17 cellular contexts compared by ENCODE assay signal in genomic region chr4:79078339-79078738, GRCh38.
DNase-seq lines count a peak whose midpoint lies in the region; ATAC-seq, FAIRE-seq and TF ChIP-seq lines count a peak whose summit lies in the region.
"Had no signal": no experiment of that assay in that cellular context is flagged by ENCODE, and none has a peak within 500 bp of the region (broad histone marks: within the 10 kb centered on the region; RNA-seq: fewer than 3 reads in every experiment).

No MANE protein-coding gene starts in this region.

- TF ChIP-seq RAD21 in K562 (CRISPR knock-in tag; conservative IDR thresholded peaks at IDR 0.05 in 1 of 2, IDR thresholded peaks at IDR 0.05 in 1 of 2), result no peak

- H3K27ac ChIP-seq in MM.1S (ENCODE audit: low read length) (no peak overlapping the region), K562 (ENCODE audit: extremely low read depth, low read depth, low read length) (no peak overlapping the region), testis (peak overlapping the region in 1 of 2 donors; percentile 71)
- H3K27ac ChIP-seq: Peyer's patch had no signal

- no peaks in the 10 kb centered on the region for H3K9me2 ChIP-seq in MM.1S (replicated peaks; ENCODE audit: insufficient read depth, low read length)

- H3K4me1 Mint-ChIP-seq in activated naive CD8-positive, alpha-beta T cell treated with anti-CD3 and anti-CD28 coated beads for 36 hours, result no peaks in the 10 kb centered on the region
- H3K4me1 Mint-ChIP-seq: CD14-positive monocyte had no signal

- in situ Hi-C loops in K562 (cut with MboI), result no loop called here

- TF ChIP-seq EP300 in K562 (IDR thresholded peaks at IDR 0.05; ENCODE audit: low read length), result no peak

- peaks cover 19% of the 10 kb centered on the region for H3K9me3 Mint-ChIP-seq in activated naive CD8-positive, alpha-beta T cell treated with anti-CD3 and anti-CD28 coated beads for 36 hours

- intact Hi-C loops in K562 (cut with micrococcal nuclease), result no loop called here
- intact Hi-C loops in left ventricle myocardium superior (cut with micrococcal nuclease), result no loop called here
- intact Hi-C loops in testis (cut with DNase I; ENCODE audit: low total_unique reads), result no loop called here

- TF ChIP-seq POLR2A in K562 (conservative IDR thresholded peaks at IDR 0.05), result no peak
- no peak for TF ChIP-seq POLR2A in testis (IDR thresholded peaks at IDR 0.05)

- H3F3A ChIP-seq in MM.1S (ENCODE audit: insufficient read depth, low read length), result no peaks in the 10 kb centered on the region

- no peak overlapping the region for H3K4me3 Mint-ChIP-seq in activated naive CD8-positive, alpha-beta T cell treated with anti-CD3 and anti-CD28 coated beads for 36 hours
- H3K4me3 Mint-ChIP-seq: CD14-positive monocyte had no signal

- WGBS in K562 (ENCODE audit: insufficient coverage, low coverage, missing lambda C conversion rate), result 17% methylated on average over 1 of the region's 1 CpG
- whole genome bisulfite sequencing in testis, 2 donors, result 26 to 55% methylated on average over 1 of the region's 1 CpG

- CTCF ChIA-PET in K562 (lab: Yijun Ruan, JAX; ENCODE audit: low intra/inter-chr PET ratio), result no interaction called here

- H3K36me3 ChIP-seq in MM.1S (replicated peaks; ENCODE audit: insufficient read depth, low read length) (no peaks in the 10 kb centered on the region), K562 (ENCODE audit: control insufficient read depth, insufficient read depth, low read length) (no peaks in the 10 kb centered on the region), testis (ENCODE audit: low read depth, missing control alignments) (no peaks in the 10 kb centered on the region)
- H3K36me3 ChIP-seq: Peyer's patch had no signal

- H3K36me3 Mint-ChIP-seq in activated naive CD8-positive, alpha-beta T cell treated with anti-CD3 and anti-CD28 coated beads for 36 hours, result peaks cover 3% of the 10 kb centered on the region
- H3K36me3 Mint-ChIP-seq: CD14-positive monocyte had no signal

- H3K27me3 ChIP-seq in MM.1S (replicated peaks; ENCODE audit: insufficient read depth, low read length), result no peaks in the 10 kb centered on the region
- no peaks in the 10 kb centered on the region for H3K27me3 ChIP-seq in K562 (ENCODE audit: control insufficient read depth in 2 of 2, insufficient read depth in 2 of 2, low read length in 2 of 2)
- no peaks in the 10 kb centered on the region for H3K27me3 ChIP-seq in testis
- H3K27me3 ChIP-seq: Peyer's patch had no signal

- H3K9me1 ChIP-seq in K562 (ENCODE audit: control insufficient read depth, insufficient read depth, low read length), result no peaks in the 10 kb centered on the region

- FAIRE-seq in K562 (lab: Jason Lieb, UNC), result peak; percentile 48
- FAIRE-seq: H54, HepG2 had no signal

- H3K79me2 ChIP-seq in MM.1S (ENCODE audit: low read length) (no peaks in the 10 kb centered on the region), K562 (ENCODE audit: control insufficient read depth, insufficient read depth, low read length) (no peaks in the 10 kb centered on the region)

- TF ChIP-seq CTCF in MM.1S (IDR thresholded peaks at IDR 0.05; ENCODE audit: low read length) (no peak), K562 (IDR thresholded peaks at IDR 0.05 in 2 of 3, conservative IDR thresholded peaks at IDR 0.05 in 1 of 3; ENCODE audit: insufficient read depth in 2 of 3, low read depth in 1 of 3, low read length in 3 of 3) (no peak), testis (IDR thresholded peaks at IDR 0.05) (no peak)

- H3K9ac ChIP-seq in MM.1S (ENCODE audit: low read length) (no peak overlapping the region), K562 (ENCODE audit: insufficient read depth in 1 of 2, low read depth in 2 of 2, low read length in 2 of 2) (no peak overlapping the region)

- H3K4me3 ChIP-seq in MM.1S (ENCODE audit: low read length) (no peak overlapping the region), K562 (no peak overlapping the region), testis (no peak overlapping the region)
- H3K4me3 ChIP-seq: Peyer's patch had no signal

- H2AFZ ChIP-seq in MM.1S (ENCODE audit: low read length), result no peak overlapping the region
- H2AFZ ChIP-seq in K562 (ENCODE audit: low read depth, low read length), result peak overlapping the region; percentile 75

- no peaks in the 10 kb centered on the region for H3K9me3 ChIP-seq in MM.1S (replicated peaks; ENCODE audit: insufficient read depth, low read length)
- peaks cover 8% of the 10 kb centered on the region for H3K9me3 ChIP-seq in K562 (replicated peaks; ENCODE audit: control insufficient read depth, insufficient read depth, low read depth, low read length)
- no peaks in the 10 kb centered on the region for H3K9me3 ChIP-seq in testis

- ATAC-seq in K562 (peak; percentile 40; the same call in 1 of the 3 replicates), left ventricle myocardium superior (peak; percentile 78)
- ATAC-seq: HepG2 had no signal

- POLR2A ChIA-PET in K562 (lab: Yijun Ruan, JAX), result interaction anchor here (0.8 kb wide), 1 partner anchor 10 kb away, joined by 3 read pairs; no protein-coding TSS in a partner anchor

- no peak overlapping the region for H3K4me2 ChIP-seq in MM.1S (ENCODE audit: low read depth, low read length)
- no peak overlapping the region for H3K4me2 ChIP-seq in K562 (ENCODE audit: insufficient read depth, low read length)

- no TSS peak for BruUV-seq in K562 (replicated peaks; lab: Mats Ljungman, UMichigan)

- no peaks in the 10 kb centered on the region for H3K27me3 Mint-ChIP-seq in activated naive CD8-positive, alpha-beta T cell treated with anti-CD3 and anti-CD28 coated beads for 36 hours

- H4K20me1 ChIP-seq in MM.1S (ENCODE audit: insufficient read depth, low read length), result no peaks in the 10 kb centered on the region
- H4K20me1 ChIP-seq in K562 (replicated peaks; ENCODE audit: control insufficient read depth, insufficient read depth, low read length), result no peaks in the 10 kb centered on the region

- DNase-seq in MM.1S, result peak; percentile 15
- no peak for DNase-seq in K562 (ENCODE audit: extremely low read depth in 1 of 4, low spot score in 3 of 4)
- DNase-seq in left ventricle myocardium superior, result peak; percentile 25
- peak; percentile 80 for DNase-seq in testis
- DNase-seq in activated naive CD8-positive, alpha-beta T cell treated with anti-CD3 and anti-CD28 coated beads for 36 hours, result no peak
- DNase-seq in NCI-H2029 (lab: John Stamatoyannopoulos, UW), result no peak
- DNase-seq in hippocampal formation (lab: John Stamatoyannopoulos, UW), result no peak
- DNase-seq: GF-D8, NCI-H1092 treated with DMSO at 0.1 percent for 48 hours, NCI-H2107, NCI-H2227 treated with DMSO at 0.1 percent for 48 hours, NCI-H524, Peyer's patch, SHP77 had no signal

- H3K27ac Mint-ChIP-seq in activated naive CD8-positive, alpha-beta T cell treated with anti-CD3 and anti-CD28 coated beads for 36 hours, result no peak overlapping the region
- H3K27ac Mint-ChIP-seq: CD14-positive monocyte had no signal

- peaks cover 6% of the 10 kb centered on the region; the same call in 1 of the 2 replicates for H3K4me1 ChIP-seq in MM.1S (ENCODE audit: low read length)
- H3K4me1 ChIP-seq in K562 (replicated peaks in 1 of 2; ENCODE audit: control insufficient read depth in 2 of 2, insufficient read depth in 2 of 2, low read length in 2 of 2), result no peaks in the 10 kb centered on the region; a peak in 2 of 5 replicates
- H3K4me1 ChIP-seq in testis, result peaks cover 17% of the 10 kb centered on the region
- H3K4me1 ChIP-seq: Peyer's patch had no signal

TF ChIP-seq in K562, 482 proteins besides CTCF, POLR2A, EP300 and RAD21:
- TF ChIP-seq, protein P1, sequence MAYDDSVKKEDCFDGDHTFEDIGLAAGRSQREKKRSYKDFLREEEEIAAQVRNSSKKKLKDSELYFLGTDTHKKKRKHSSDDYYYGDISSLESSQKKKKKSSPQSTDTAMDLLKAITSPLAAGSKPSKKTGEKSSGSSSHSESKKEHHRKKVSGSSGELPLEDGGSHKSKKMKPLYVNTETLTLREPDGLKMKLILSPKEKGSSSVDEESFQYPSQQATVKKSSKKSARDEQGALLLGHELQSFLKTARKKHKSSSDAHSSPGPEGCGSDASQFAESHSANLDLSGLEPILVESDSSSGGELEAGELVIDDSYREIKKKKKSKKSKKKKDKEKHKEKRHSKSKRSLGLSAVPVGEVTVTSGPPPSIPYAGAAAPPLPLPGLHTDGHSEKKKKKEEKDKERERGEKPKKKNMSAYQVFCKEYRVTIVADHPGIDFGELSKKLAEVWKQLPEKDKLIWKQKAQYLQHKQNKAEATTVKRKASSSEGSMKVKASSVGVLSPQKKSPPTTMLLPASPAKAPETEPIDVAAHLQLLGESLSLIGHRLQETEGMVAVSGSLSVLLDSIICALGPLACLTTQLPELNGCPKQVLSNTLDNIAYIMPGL (CRISPR knock-in tag; IDR thresholded peaks at IDR 0.05), result no peak
- 0 out of 2 replicates have a peak, but pooled peaks have one; percentile 12 for TF ChIP-seq PKNOX1 (IDR thresholded peaks at IDR 0.05)

Comparison
In these comparisons a context has a peak if more than half of its experiments do, and no peak if none do; other contexts are left out.
1. DNase-seq: peak in MM.1S (single experiment), left ventricle myocardium superior (single experiment) and testis (single experiment); none in K562 (0 of 4), activated naive CD8-positive, alpha-beta T cell treated with anti-CD3 and anti-CD28 coated beads for 36 hours (single experiment), NCI-H2029 (single experiment) and hippocampal formation (0 of 2).